In the genomic region with DNA sequence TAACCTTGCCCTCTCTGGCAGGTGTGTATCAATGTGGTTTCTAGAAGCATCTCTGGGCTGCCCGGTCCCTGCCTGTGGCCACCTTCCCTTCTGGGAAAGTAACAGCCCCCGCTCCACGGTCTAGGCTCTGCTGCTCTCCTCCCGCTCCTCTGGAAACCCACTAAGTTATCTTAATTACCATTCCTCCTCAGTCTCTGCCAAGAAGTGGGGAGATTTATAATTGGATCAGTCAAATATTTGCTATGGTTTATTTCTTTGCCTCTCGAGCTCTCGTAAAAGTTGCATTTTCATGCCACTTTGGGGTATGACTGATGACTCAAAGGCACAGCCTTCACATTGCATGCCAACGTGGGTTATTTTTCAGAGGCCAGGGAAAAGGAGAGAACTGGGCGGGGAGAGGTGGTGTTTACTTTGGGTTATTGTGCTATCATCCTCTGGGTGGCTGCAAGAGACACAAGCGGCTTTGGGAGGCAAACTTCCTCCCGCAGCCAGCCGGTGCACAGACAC, we compare ENCODE assay signal across 10 cellular contexts.
A peak's percentile ranks its signal among the peaks of the same experiment; 100 is the strongest.
DNase-seq lines count a peak whose midpoint lies in the region; ATAC-seq, FAIRE-seq and TF ChIP-seq lines count a peak whose summit lies in the region.
"Had no signal": no experiment of that assay in that cellular context is flagged by ENCODE, and none has a peak within 500 bp of the region (broad histone marks: within the 10 kb centered on the region; RNA-seq: fewer than 3 reads in every experiment).

No MANE protein-coding gene starts in this region.

- DNase-seq in A673 (ENCODE audit: low spot score) (peak; percentile 95), H54 (ENCODE audit: insufficient read length, low spot score) (peak; percentile 52), RWPE1 (ENCODE audit: low spot score) (peak; percentile 85), left colon (peak; percentile 37 to 71), activated gamma-delta T cell treated with Interleukin-2 at 50 U/mL for 16 hours (no peak), SW 1271 (lab: John Stamatoyannopoulos, UW) (no peak)
- DNase-seq in activated CD4-positive, alpha-beta T cell treated with anti-CD3 and anti-CD28 coated beads, Interleukin-2, amount 50 U/mL, for 48 hours: no peak
- DNase-seq: DND-41 had no signal

- POLR2A ChIA-PET in A673 (lab: Charles Lee; ENCODE audit: low non-redundant PET): no interaction called here
- POLR2A ChIA-PET in RWPE1 (lab: Yijun Ruan, JAX; ENCODE audit: low non-redundant PET): interaction anchor here (0.5 kb wide), 1 partner anchor 133 kb away, joined by 3 read pairs; no protein-coding TSS in a partner anchor

- ATAC-seq in left colon: peak; percentile 95
- ATAC-seq in HG03095 (IDR thresholded peaks at IDR 0.05; ENCODE audit: unreplicated experiment): no peak
- ATAC-seq: K562 had no signal

- peak; percentile 44 for TF ChIP-seq CTCF in A673 (conservative IDR thresholded peaks at IDR 0.05; ENCODE audit: low read depth, low read length)
- TF ChIP-seq CTCF in RWPE1 (conservative IDR thresholded peaks at IDR 0.05; ENCODE audit: low read depth): no peak

- no peak for TF ChIP-seq POLR2A in H54 (IDR thresholded peaks at IDR 0.05; ENCODE audit: low read depth, low read length)

- H3K27me3 ChIP-seq in A673 (replicated peaks; ENCODE audit: insufficient read depth, low read depth, low read length, poor library complexity): no peaks in the 10 kb centered on the region

- no TSS peak for BruUV-seq in A673 (replicated peaks; lab: Mats Ljungman, UMichigan)

- H3K4me3 ChIP-seq in A673 (ENCODE audit: low read depth, low read length, poor library complexity, severe bottlenecking): no peak overlapping the region
- H3K4me3 ChIP-seq: K562 had no signal

- intact Hi-C loops in A673 (cut with micrococcal nuclease; ENCODE audit: unreplicated experiment): loop anchor here (5.0 kb wide), 2 partner anchors 114 to 504 kb away; no protein-coding TSS in a partner anchor
- intact Hi-C loops in left colon (cut with DNase I, micrococcal nuclease): no loop called here

- CTCF ChIA-PET in A673 (lab: Charles Lee): interaction anchor here (1.1 kb wide), 1 partner anchor 39 kb away, joined by 5 read pairs; no protein-coding TSS in a partner anchor
- CTCF ChIA-PET in RWPE1 (lab: Yijun Ruan, JAX): interaction anchor here (0.7 to 1.3 kb wide), 3 partner anchors 9 to 343 kb away, joined by 3 to 5 read pairs (median 3); no protein-coding TSS in a partner anchor

- peaks cover 52% of the 10 kb centered on the region for H3K4me1 ChIP-seq in A673 (ENCODE audit: insufficient read depth, low read length, poor library complexity, severe bottlenecking)

- FAIRE-seq in H54 (lab: Jason Lieb, UNC): no peak
- FAIRE-seq: K562 had no signal

- no peaks in the 10 kb centered on the region for H3K36me3 ChIP-seq in A673 (ENCODE audit: insufficient read depth, low read length, poor library complexity, severe bottlenecking)

- no peaks in the 10 kb centered on the region for H3K9me3 ChIP-seq in A673 (ENCODE audit: low read depth, low read length, poor library complexity, severe bottlenecking)

- peak overlapping the region; percentile 96 for H3K27ac ChIP-seq in A673 (ENCODE audit: low read depth, low read length, poor library complexity, severe bottlenecking)
- peak overlapping the region; percentile 52 for H3K27ac ChIP-seq in RWPE1

Comparison
In these comparisons a context has a peak if more than half of its experiments do, and no peak if none do; other contexts are left out.
1. DNase-seq: peak in A673 (single experiment), H54 (single experiment), RWPE1 (single experiment) and left colon (2 of 2); none in activated CD4-positive, alpha-beta T cell treated with anti-CD3 and anti-CD28 coated beads, Interleukin-2, amount 50 U/mL, for 48 hours (0 of 2), activated gamma-delta T cell treated with Interleukin-2 at 50 U/mL for 16 hours (single experiment) and SW 1271 (0 of 2).